ENCODE assay signal across 9 cellular contexts in genomic region chr21:39006653-39007417, GRCh38.
DNase-seq lines count a peak whose midpoint lies in the region; ATAC-seq and TF ChIP-seq lines count a peak whose summit lies in the region.
"Had no signal": no experiment of that assay in that cellular context is flagged by ENCODE, and none has a peak within 500 bp of the region (broad histone marks: within the 10 kb centered on the region; RNA-seq: fewer than 3 reads in every experiment).

No MANE protein-coding gene starts in this region.

- H3K36me3 Mint-ChIP-seq in type B pancreatic cell = no peaks in the 10 kb centered on the region

- no peaks in the 10 kb centered on the region for H3K27me3 ChIP-seq in colonic mucosa
- H3K27me3 ChIP-seq in right lobe of liver = no peaks in the 10 kb centered on the region
- H3K27me3 ChIP-seq in suprapubic skin = no peaks in the 10 kb centered on the region

- WGBS in right lobe of liver (ENCODE audit: insufficient coverage, low coverage, low lambda C conversion rate, missing lambda C conversion rate) = 24% methylated on average over 7 of the region's 8 CpGs
- whole genome bisulfite sequencing in suprapubic skin = 32% methylated on average over 8 of the region's 8 CpGs

- peaks cover 17% of the 10 kb centered on the region for H3K4me1 ChIP-seq in colonic mucosa
- H3K4me1 ChIP-seq in right lobe of liver = peaks cover 0 to 11% (median 0%) of the 10 kb centered on the region in 4 donors
- H3K4me1 ChIP-seq in suprapubic skin = peaks cover 50% of the 10 kb centered on the region

- H3K9me3 ChIP-seq in colonic mucosa (no peaks in the 10 kb centered on the region), right lobe of liver (no peaks in the 10 kb centered on the region), suprapubic skin (no peaks in the 10 kb centered on the region)

- H3K9me3 Mint-ChIP-seq in type B pancreatic cell = no peaks in the 10 kb centered on the region

- peaks cover 32% of the 10 kb centered on the region for H3K4me1 Mint-ChIP-seq in type B pancreatic cell (ENCODE audit: unreplicated experiment)

- intact Hi-C loops in colonic mucosa (cut with DNase I) (loop anchor here (10.0 kb wide), 1 partner anchor 202 kb away; the partner anchor contains the start of gene ETS2), right lobe of liver (cut with DNase I) (no loop called here)

- H3K27ac ChIP-seq in colonic mucosa (peak overlapping the region; percentile 72), right lobe of liver (peak overlapping the region; percentile 28 to 85 (median 53)), suprapubic skin (peak overlapping the region; percentile 78)

- H3K4me3 ChIP-seq in colonic mucosa (no peak overlapping the region), right lobe of liver (no peak overlapping the region), suprapubic skin (no peak overlapping the region)

- TF ChIP-seq POLR2A in right lobe of liver (IDR thresholded peaks at IDR 0.05) (peak; percentile 24), suprapubic skin (IDR thresholded peaks at IDR 0.05) (peak in 1 of 2 donors; percentile 8)

- H3K27ac Mint-ChIP-seq in type B pancreatic cell = no peak overlapping the region

- no peak overlapping the region for H3K4me3 Mint-ChIP-seq in type B pancreatic cell

- no peaks in the 10 kb centered on the region for H3K36me3 ChIP-seq in colonic mucosa
- H3K36me3 ChIP-seq in right lobe of liver = no peaks in the 10 kb centered on the region
- H3K36me3 ChIP-seq in suprapubic skin = no peaks in the 10 kb centered on the region

- TF ChIP-seq CTCF in colonic mucosa (IDR thresholded peaks at IDR 0.05) (no peak), right lobe of liver (IDR thresholded peaks at IDR 0.05) (no peak), suprapubic skin (IDR thresholded peaks at IDR 0.05) (no peak), type B pancreatic cell (conservative IDR thresholded peaks at IDR 0.05) (no peak)

- ATAC-seq in right lobe of liver = peak; percentile 62 to 70 (median 66)
- no peak for ATAC-seq in HG03432 (IDR thresholded peaks at IDR 0.05; ENCODE audit: unreplicated experiment)
- ATAC-seq: PC-3 had no signal

- DNase-seq in MV-4-11 (lab: John Stamatoyannopoulos, UW) (peak; percentile 87), colonic mucosa (peak; percentile 83), right lobe of liver (peak in 2 of 3 donors; percentile 61 to 62), suprapubic skin (ENCODE audit: low spot score in 2 of 2) (peak in 1 of 2 donors; percentile 85), type B pancreatic cell (ENCODE audit: extremely low spot score, unreplicated experiment) (no peak)
- DNase-seq in activated CD8-positive, alpha-beta memory T cell treated with anti-CD3 and anti-CD28 coated beads, Interleukin-2, amount 50 U/mL, for 48 hours = no peak
- no peak for DNase-seq in stimulated activated CD4-positive, alpha-beta T cell treated with anti-CD3 and anti-CD28 coated beads, Interleukin-1b, Interleukin-23, amount 100 ng/mL, for 48 hours

- no peak for TF ChIP-seq EP300 in suprapubic skin (IDR thresholded peaks at IDR 0.05)

- H3K27me3 Mint-ChIP-seq in type B pancreatic cell = no peaks in the 10 kb centered on the region

- peak overlapping the region in 1 of 2 donors; percentile 70 for H3K9ac ChIP-seq in colonic mucosa (ENCODE audit: low read depth in 2 of 2, low read length in 2 of 2)

Comparison
In these comparisons a context has a peak if more than half of its experiments do, and no peak if none do; other contexts are left out.
1. DNase-seq: peak in MV-4-11 (single experiment), colonic mucosa (single experiment) and right lobe of liver (2 of 3); none in type B pancreatic cell (single experiment), activated CD8-positive, alpha-beta memory T cell treated with anti-CD3 and anti-CD28 coated beads, Interleukin-2, amount 50 U/mL, for 48 hours (single experiment) and stimulated activated CD4-positive, alpha-beta T cell treated with anti-CD3 and anti-CD28 coated beads, Interleukin-1b, Interleukin-23, amount 100 ng/mL, for 48 hours (single experiment).
2. Peak in every context shown above with its lines, with median percentiles within 50 percentile points of each other: H3K27ac ChIP-seq.